In the genomic region with DNA sequence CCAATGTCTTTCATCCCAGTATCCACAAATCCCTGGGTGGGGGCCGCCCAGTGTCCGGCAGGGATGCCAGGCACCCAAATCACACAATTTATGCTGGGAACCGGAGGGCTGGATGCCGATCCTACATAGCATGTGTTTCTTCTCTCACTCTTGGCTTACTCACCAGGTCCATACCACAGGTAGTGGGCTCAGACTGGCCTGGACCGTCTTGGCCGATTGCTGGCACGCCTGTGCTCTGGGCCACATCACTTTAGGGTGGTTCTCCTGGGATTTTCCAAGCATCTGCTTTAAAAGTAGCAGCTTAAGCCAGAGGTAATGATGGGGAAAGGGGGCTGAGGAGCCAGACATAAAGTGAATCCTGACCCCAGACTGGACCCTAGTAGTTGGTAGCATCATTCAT, we compare ENCODE assay signal across 38 cellular contexts. TPM values are rescaled to one million over a fixed set of nuclear protein-coding genes. Genes with fewer than 3 reads are reported as not detected.
"Had no signal": no experiment of that assay in that cellular context is flagged by ENCODE, and none has a peak within 500 bp of the region (broad histone marks: within the 10 kb centered on the region; RNA-seq: fewer than 3 reads in every experiment).

No MANE protein-coding gene starts in this region.

- H3K27me3 ChIP-seq: MG63 had no signal

- H3K36me3 ChIP-seq: MG63 had no signal

- H3K4me3 ChIP-seq: MG63 had no signal

- DNase-seq: Kasumi-1, MG63, MM.1S, MV-4-11, NCI-H1048, NCI-H1092, NCI-H1092 treated with DMSO at 0.1 percent for 48 hours, NCI-H1105, NCI-H1105 treated with DMSO at 0.1 percent for 48 hours, NCI-H1417, NCI-H1417 treated with DMSO at 0.1 percent for 48 hours, NCI-H1436, NCI-H1436 treated with DMSO at 0.1 percent for 48 hours, NCI-H146, NCI-H1694 treated with DMSO at 0.1 percent for 48 hours, NCI-H187, NCI-H187 treated with DMSO at 0.1 percent for 48 hours, NCI-H1930, NCI-H2029, NCI-H2029 treated with DMSO at 0.1 percent for 48 hours, NCI-H2081, NCI-H2081 treated with DMSO at 0.1 percent for 48 hours, NCI-H2107, NCI-H2171, NCI-H2171 treated with DMSO at 0.1 percent for 48 hours, NCI-H2227 treated with DMSO at 0.1 percent for 48 hours, NCI-H226, NCI-H345, NCI-H446 treated with DMSO at 0.1 percent for 48 hours, NCI-H510A, NCI-H510A treated with DMSO at 0.1 percent for 48 hours, NCI-H524, NCI-H524 treated with DMSO at 0.1 percent for 48 hours, NCI-H526 had no signal

RNA-seq across cellular contexts. Expression of a gene that starts 22.6 kb away (rescaled TPM):
- total RNA-seq: LHCN-M2, M059J, MCF 10A, NCI-H460 had no signal

RNA-seq across cellular contexts. Expression of a gene that starts 46.5 kb away (rescaled TPM):
- total RNA-seq: MCF 10A, NCI-H460 had no signal

RNA-seq across cellular contexts. Expression of a gene that starts 57.4 kb away (rescaled TPM):
- total RNA-seq: LHCN-M2, M059J, MCF 10A, NCI-H460 had no signal
